Comparison of ENCODE assay signal across 11 cellular contexts in the genomic region with DNA sequence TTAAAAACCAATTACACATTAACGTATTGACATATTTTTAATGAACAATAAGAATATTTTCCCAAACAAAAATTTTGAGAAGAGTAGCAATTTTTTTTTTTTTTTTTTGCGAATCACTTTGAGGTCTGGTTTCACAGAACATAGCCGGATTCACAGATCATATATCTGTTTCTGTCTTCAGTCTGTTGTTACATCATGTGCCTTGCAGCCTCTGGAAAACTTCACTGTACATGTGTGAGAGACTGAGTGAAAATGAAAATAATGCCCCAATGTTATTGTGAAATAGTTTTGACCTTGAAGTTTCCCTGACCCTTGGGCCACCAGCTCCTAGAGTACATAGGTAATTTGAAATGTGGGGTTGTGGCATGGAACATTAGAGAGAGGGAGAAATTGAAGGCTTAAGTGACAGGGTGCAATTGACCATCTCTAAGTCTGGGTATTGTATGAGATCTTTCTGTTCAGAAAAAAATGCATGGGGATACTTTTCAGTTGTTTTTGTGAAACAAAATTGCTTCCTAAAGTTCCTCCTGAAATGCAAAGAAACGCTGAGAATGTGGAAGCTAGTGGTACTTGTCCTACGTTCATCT. TPM values are rescaled to one million over a fixed set of nuclear protein-coding genes. Genes with fewer than 3 reads are reported as not detected.
DNase-seq lines count a peak whose midpoint lies in the region; ATAC-seq and TF ChIP-seq lines count a peak whose summit lies in the region.
"Had no signal": no experiment of that assay in that cellular context is flagged by ENCODE, and none has a peak within 500 bp of the region (broad histone marks: within the 10 kb centered on the region; RNA-seq: fewer than 3 reads in every experiment).

No MANE protein-coding gene starts in this region.

- CTCF ChIA-PET in activated CD8-positive, alpha-beta memory T cell treated with anti-CD3 and anti-CD28 coated beads, Interleukin-2, amount 10 ng/mL, durations not matched to agents 7 days and 5 days (lab: Charles Lee) = interaction anchor here (0.7 to 9.0 kb wide), 4 partner anchors 11 to 506 kb away, joined by 3 to 64 read pairs (median 6); a partner anchor contains a TSS

- no peak for TF ChIP-seq POLR2A in suprapubic skin (IDR thresholded peaks at IDR 0.05)

- no peak for TF ChIP-seq CTCF in choroid plexus epithelial cell (conservative IDR thresholded peaks at IDR 0.05; ENCODE audit: low read depth, low read length)
- TF ChIP-seq CTCF in suprapubic skin (IDR thresholded peaks at IDR 0.05) = no peak

- H3K4me1 ChIP-seq in suprapubic skin = peaks cover 9% of the 10 kb centered on the region

- H3K36me3 ChIP-seq in suprapubic skin (no peaks in the 10 kb centered on the region), H7 (replicated peaks; ENCODE audit: control insufficient read depth, insufficient read depth, low read length) (no peaks in the 10 kb centered on the region)

- no peak for DNase-seq in activated CD8-positive, alpha-beta memory T cell treated with anti-CD3 and anti-CD28 coated beads, Interleukin-2, amount 10 ng/mL, durations not matched to agents 7 days and 5 days
- no peak for DNase-seq in activated CD8-positive, alpha-beta memory T cell treated with anti-CD3 and anti-CD28 coated beads, Interleukin-2, amount 50 U/mL, for 48 hours
- peak; percentile 19 for DNase-seq in choroid plexus epithelial cell (ENCODE audit: low read depth)
- DNase-seq in stimulated activated naive CD8-positive, alpha-beta T cell treated with anti-CD3 and anti-CD28 coated beads, Interleukin-15, amount 100 ng/mL, for 72 hours = peak in 1 of 2 donors; percentile 21
- no peak for DNase-seq in suprapubic skin (ENCODE audit: low spot score in 2 of 2)
- DNase-seq in H7 = no peak
- DNase-seq in NCI-H2081 treated with DMSO at 0.1 percent for 48 hours (lab: John Stamatoyannopoulos, UW) = no peak
- DNase-seq: NCI-H524, T1000 had no signal

- ATAC-seq in activated CD8-positive, alpha-beta memory T cell treated with anti-CD3 and anti-CD28 coated beads, Interleukin-2, amount 10 ng/mL, durations not matched to agents 7 days and 5 days = no peak
- peak; percentile 17 for ATAC-seq in HG03469 (IDR thresholded peaks at IDR 0.05; ENCODE audit: unreplicated experiment)
- peak; percentile 70 for ATAC-seq in stimulated activated naive CD8-positive, alpha-beta T cell treated with anti-CD3 and anti-CD28 coated beads, Interleukin-15, amount 100 ng/mL, for 72 hours

- TF ChIP-seq EP300 in suprapubic skin (IDR thresholded peaks at IDR 0.05) = no peak

- peaks cover 53% of the 10 kb centered on the region for H3K4me1 Mint-ChIP-seq in activated CD8-positive, alpha-beta memory T cell treated with anti-CD3 and anti-CD28 coated beads, Interleukin-2, amount 10 ng/mL, durations not matched to agents 7 days and 5 days
- peaks cover 90% of the 10 kb centered on the region for H3K4me1 Mint-ChIP-seq in stimulated activated naive CD8-positive, alpha-beta T cell treated with anti-CD3 and anti-CD28 coated beads, Interleukin-15, amount 100 ng/mL, for 72 hours

- H3K27me3 Mint-ChIP-seq in activated CD8-positive, alpha-beta memory T cell treated with anti-CD3 and anti-CD28 coated beads, Interleukin-2, amount 10 ng/mL, durations not matched to agents 7 days and 5 days = no peaks in the 10 kb centered on the region
- H3K27me3 Mint-ChIP-seq in stimulated activated naive CD8-positive, alpha-beta T cell treated with anti-CD3 and anti-CD28 coated beads, Interleukin-15, amount 100 ng/mL, for 72 hours = no peaks in the 10 kb centered on the region

- no peaks in the 10 kb centered on the region for H3K9me3 ChIP-seq in suprapubic skin

- H3K27ac Mint-ChIP-seq in activated CD8-positive, alpha-beta memory T cell treated with anti-CD3 and anti-CD28 coated beads, Interleukin-2, amount 10 ng/mL, durations not matched to agents 7 days and 5 days = peak overlapping the region; percentile 38
- H3K27ac Mint-ChIP-seq in stimulated activated naive CD8-positive, alpha-beta T cell treated with anti-CD3 and anti-CD28 coated beads, Interleukin-15, amount 100 ng/mL, for 72 hours = peak overlapping the region; percentile 91 to 96

- H3K36me3 Mint-ChIP-seq in activated CD8-positive, alpha-beta memory T cell treated with anti-CD3 and anti-CD28 coated beads, Interleukin-2, amount 10 ng/mL, durations not matched to agents 7 days and 5 days = peaks cover 38% of the 10 kb centered on the region

- 73% methylated on average over 5 of the region's 5 CpGs for WGBS in suprapubic skin

- H3K4me3 ChIP-seq in choroid plexus epithelial cell (ENCODE audit: low read depth, low read length) (no peak overlapping the region), suprapubic skin (no peak overlapping the region), H7 (ENCODE audit: insufficient read depth, low read depth, low read length) (no peak overlapping the region)

- H3K9me3 Mint-ChIP-seq in activated CD8-positive, alpha-beta memory T cell treated with anti-CD3 and anti-CD28 coated beads, Interleukin-2, amount 10 ng/mL, durations not matched to agents 7 days and 5 days (ENCODE audit: low read depth) = no peaks in the 10 kb centered on the region
- H3K9me3 Mint-ChIP-seq in stimulated activated naive CD8-positive, alpha-beta T cell treated with anti-CD3 and anti-CD28 coated beads, Interleukin-15, amount 100 ng/mL, for 72 hours = no peaks in the 10 kb centered on the region
- H3K9me3 Mint-ChIP-seq: activated T-helper 1 cell treated with anti-CD3 and anti-CD28 coated beads, Interleukin-12 subunit alpha, Interleukin-12 subunit beta, Interleukin-2, Interleukin-4 antibody, amounts not matched to agents 30 ng/mL and 10 ng/mL and 1 ng/mL, durations not matched to agents 14 hours and 24 hours and 36 hours had no signal

- H3K4me3 Mint-ChIP-seq in activated CD8-positive, alpha-beta memory T cell treated with anti-CD3 and anti-CD28 coated beads, Interleukin-2, amount 10 ng/mL, durations not matched to agents 7 days and 5 days = no peak overlapping the region
- peak overlapping the region; percentile 23 to 60 for H3K4me3 Mint-ChIP-seq in stimulated activated naive CD8-positive, alpha-beta T cell treated with anti-CD3 and anti-CD28 coated beads, Interleukin-15, amount 100 ng/mL, for 72 hours
- H3K4me3 Mint-ChIP-seq: activated T-helper 1 cell treated with anti-CD3 and anti-CD28 coated beads, Interleukin-12 subunit alpha, Interleukin-12 subunit beta, Interleukin-2, Interleukin-4 antibody, amounts not matched to agents 30 ng/mL and 10 ng/mL and 1 ng/mL, durations not matched to agents 14 hours and 24 hours and 36 hours had no signal

- H3K27me3 ChIP-seq in suprapubic skin = no peaks in the 10 kb centered on the region
- H3K27me3 ChIP-seq in H7 (ENCODE audit: control insufficient read depth, insufficient read depth, low read length) = no peaks in the 10 kb centered on the region

- no peak overlapping the region for H3K27ac ChIP-seq in suprapubic skin

RNA-seq across cellular contexts. Expression of a gene that starts 14.0 kb away (rescaled TPM):
- 100 to 1,000 TPM; 109 to 116 TPM for total RNA-seq in activated CD8-positive, alpha-beta memory T cell treated with anti-CD3 and anti-CD28 coated beads, Interleukin-2, amount 10 ng/mL, durations not matched to agents 7 days and 5 days
- 10 to 100 TPM; 14.7 to 45.1 (median 21.0) TPM for total RNA-seq in suprapubic skin
- 4.3 and 4.4 TPM in 2 replicates for total RNA-seq in H7 (2014; rRNA removed; shearing (Covaris generic))

RNA-seq across cellular contexts. Expression of a gene that starts 40.0 kb away (rescaled TPM):
- 10 to 100 TPM in 1 of 2 experiments, 1 to 10 TPM in 1; 9.1 to 12.7 TPM for total RNA-seq in activated CD8-positive, alpha-beta memory T cell treated with anti-CD3 and anti-CD28 coated beads, Interleukin-2, amount 10 ng/mL, durations not matched to agents 7 days and 5 days
- 10 to 100 TPM; 38.9 to 47.3 (median 42.3) TPM for total RNA-seq in suprapubic skin
- total RNA-seq in H7 (2014; rRNA removed; shearing (Covaris generic)) = 11.6 and 16.9 TPM in 2 replicates
